ENCODE assay signal across 25 cellular contexts in genomic region chr15:72801590-72802345, GRCh38.
"Had no signal": no experiment of that assay in that cellular context is flagged by ENCODE, and none has a peak within 500 bp of the region (broad histone marks: within the 10 kb centered on the region; RNA-seq: fewer than 3 reads in every experiment).

No MANE protein-coding gene starts in this region.

- H3K27me3 Mint-ChIP-seq: type B pancreatic cell had no signal

- H3K4me1 ChIP-seq: colonic mucosa, foreskin keratinocyte had no signal

- FAIRE-seq: endothelial cell of umbilical vein, kidney, urothelium cell line had no signal

- H3K27ac ChIP-seq: colonic mucosa, foreskin keratinocyte, neutrophil, sigmoid colon, skin epidermis, suprapubic skin, thyroid gland had no signal

- H3K9me3 Mint-ChIP-seq: endodermal cell; naive thymus-derived CD8-positive, alpha-beta T cell; stimulated activated effector memory CD8-positive, alpha-beta T cell treated with anti-CD3 and anti-CD28 coated beads, Interleukin-12 subunit alpha, Interleukin-12 subunit beta, amount 100 ng/mL, for 72 hours; type B pancreatic cell had no signal

- DNase-seq: colonic mucosa; effector CD4-positive, alpha-beta T cell; endodermal cell; erythroblast; foreskin keratinocyte; immature natural killer cell; kidney; left colon; left ventricle myocardium superior; mucosa of descending colon; naive thymus-derived CD8-positive, alpha-beta T cell; posterior cingulate gyrus; sigmoid colon; stimulated activated CD4-positive, alpha-beta T cell treated with anti-CD3 and anti-CD28 coated beads, Interleukin-12 subunit alpha, Interleukin-12 subunit beta, amount 100 ng/mL, for 4 hours; stimulated activated CD4-positive, alpha-beta T cell treated with anti-CD3 and anti-CD28 coated beads, Interleukin-4, amount 100 ng/mL, for 1 hour; stimulated activated CD8-positive, alpha-beta memory T cell treated with anti-CD3 and anti-CD28 coated beads, Interleukin-4, amount 100 ng/mL, for 48 hours; stimulated activated naive CD8-positive, alpha-beta T cell treated with anti-CD3 and anti-CD28 coated beads, Interleukin-15, Interleukin-2, amounts not matched to agents 100 U/mL and 50 U/mL, for 24 hours; thyroid gland had no signal

- H3K36me3 ChIP-seq: colonic mucosa, neutrophil, sigmoid colon, suprapubic skin, thyroid gland had no signal

- H3K4me3 ChIP-seq: colonic mucosa, mucosa of descending colon, sigmoid colon, skin epidermis, suprapubic skin, thyroid gland had no signal

- H3K36me3 Mint-ChIP-seq: immature natural killer cell; stimulated activated effector memory CD8-positive, alpha-beta T cell treated with anti-CD3 and anti-CD28 coated beads, Interleukin-12 subunit alpha, Interleukin-12 subunit beta, amount 100 ng/mL, for 72 hours; type B pancreatic cell had no signal

- H3K27me3 ChIP-seq: colonic mucosa, sigmoid colon, thyroid gland had no signal

- H3K4me3 Mint-ChIP-seq: endodermal cell; immature natural killer cell; naive thymus-derived CD8-positive, alpha-beta T cell; stimulated activated effector memory CD8-positive, alpha-beta T cell treated with anti-CD3 and anti-CD28 coated beads, Interleukin-12 subunit alpha, Interleukin-12 subunit beta, amount 100 ng/mL, for 72 hours; type B pancreatic cell had no signal

- H3K27ac Mint-ChIP-seq: endodermal cell; immature natural killer cell; naive thymus-derived CD8-positive, alpha-beta T cell; stimulated activated effector memory CD8-positive, alpha-beta T cell treated with anti-CD3 and anti-CD28 coated beads, Interleukin-12 subunit alpha, Interleukin-12 subunit beta, amount 100 ng/mL, for 72 hours; type B pancreatic cell had no signal

- ATAC-seq: foreskin keratinocyte; left colon; left ventricle myocardium superior; mucosa of descending colon; naive thymus-derived CD8-positive, alpha-beta T cell; stimulated activated effector memory CD8-positive, alpha-beta T cell treated with anti-CD3 and anti-CD28 coated beads, Interleukin-12 subunit alpha, Interleukin-12 subunit beta, amount 100 ng/mL, for 72 hours; stimulated activated naive CD8-positive, alpha-beta T cell treated with anti-CD3 and anti-CD28 coated beads, Interleukin-15, Interleukin-2, amounts not matched to agents 100 U/mL and 50 U/mL, for 24 hours had no signal

- H3K9me3 ChIP-seq: colonic mucosa, mucosa of descending colon, neutrophil, sigmoid colon, suprapubic skin, thyroid gland had no signal
